Comparison of ENCODE assay signal across 17 cellular contexts in genomic region chr5:143653766-143654282, GRCh38.
A peak's percentile ranks its signal among the peaks of the same experiment; 100 is the strongest.
DNase-seq lines count a peak whose midpoint lies in the region; ATAC-seq and TF ChIP-seq lines count a peak whose summit lies in the region.
"Had no signal": no experiment of that assay in that cellular context is flagged by ENCODE, and none has a peak within 500 bp of the region (broad histone marks: within the 10 kb centered on the region; RNA-seq: fewer than 3 reads in every experiment).

No MANE protein-coding gene starts in this region.

- peaks cover 36% of the 10 kb centered on the region for H3K4me1 ChIP-seq in PC-9 (replicated peaks; ENCODE audit: insufficient read depth)

- POLR2A ChIA-PET in PC-9 (lab: Charles Lee; ENCODE audit: unreplicated experiment): no interaction called here

- H3K27ac ChIP-seq in PC-9: peak overlapping the region; percentile 72
- H3K27ac ChIP-seq: KMS-11 had no signal

- intact Hi-C loops in PC-9 (cut with micrococcal nuclease; ENCODE audit: unreplicated experiment): loop anchor here (10.0 kb wide), 2 partner anchors 171 to 409 kb away; no protein-coding TSS in a partner anchor

- H2AFZ ChIP-seq in PC-9: no peak overlapping the region

- CTCF ChIA-PET in PC-9 (lab: Charles Lee): no interaction called here

- no peaks in the 10 kb centered on the region for H3K36me3 Mint-ChIP-seq in activated naive CD4-positive, alpha-beta T cell treated with anti-CD3 and anti-CD28 coated beads, Interleukin-2, amount 50 U/mL, for 72 hours
- H3K36me3 Mint-ChIP-seq in stimulated activated effector memory CD8-positive, alpha-beta T cell treated with anti-CD3 and anti-CD28 coated beads, Interleukin-12 subunit alpha, Interleukin-12 subunit beta, amount 100 ng/mL, for 72 hours: peaks cover 9% of the 10 kb centered on the region
- H3K36me3 Mint-ChIP-seq: CD14-positive monocyte had no signal

- no peak overlapping the region for H3K27ac Mint-ChIP-seq in activated naive CD4-positive, alpha-beta T cell treated with anti-CD3 and anti-CD28 coated beads, Interleukin-2, amount 50 U/mL, for 72 hours
- H3K27ac Mint-ChIP-seq in stimulated activated effector memory CD8-positive, alpha-beta T cell treated with anti-CD3 and anti-CD28 coated beads, Interleukin-12 subunit alpha, Interleukin-12 subunit beta, amount 100 ng/mL, for 72 hours: peak overlapping the region; percentile 95
- H3K27ac Mint-ChIP-seq: CD14-positive monocyte, HFFc6 had no signal

- BruUV-seq in PC-9 (replicated peaks; lab: Mats Ljungman, UMichigan): no TSS peak

- H3K36me3 ChIP-seq in PC-9 (ENCODE audit: low read depth): no peaks in the 10 kb centered on the region

- TF ChIP-seq CTCF in PC-9 (conservative IDR thresholded peaks at IDR 0.05) (no peak), epithelial cell of esophagus (IDR thresholded peaks at IDR 0.05; ENCODE audit: insufficient read depth, low read depth, low read length, missing control alignments) (no peak)

- no peaks in the 10 kb centered on the region for H3K9me3 Mint-ChIP-seq in activated naive CD4-positive, alpha-beta T cell treated with anti-CD3 and anti-CD28 coated beads, Interleukin-2, amount 50 U/mL, for 72 hours
- no peaks in the 10 kb centered on the region for H3K9me3 Mint-ChIP-seq in stimulated activated effector memory CD8-positive, alpha-beta T cell treated with anti-CD3 and anti-CD28 coated beads, Interleukin-12 subunit alpha, Interleukin-12 subunit beta, amount 100 ng/mL, for 72 hours
- H3K9me3 Mint-ChIP-seq: HFFc6 had no signal

- peak overlapping the region; percentile 51 for H3K4me2 ChIP-seq in PC-9
- H3K4me2 ChIP-seq: KMS-11 had no signal

- H3K4me3 Mint-ChIP-seq in stimulated activated effector memory CD8-positive, alpha-beta T cell treated with anti-CD3 and anti-CD28 coated beads, Interleukin-12 subunit alpha, Interleukin-12 subunit beta, amount 100 ng/mL, for 72 hours: no peak overlapping the region
- H3K4me3 Mint-ChIP-seq: CD14-positive monocyte, HFFc6 had no signal

- ATAC-seq in activated naive CD4-positive, alpha-beta T cell treated with anti-CD3 and anti-CD28 coated beads, Interleukin-2, amount 50 U/mL, for 72 hours: peak; percentile 25 to 62
- ATAC-seq in stimulated activated effector memory CD8-positive, alpha-beta T cell treated with anti-CD3 and anti-CD28 coated beads, Interleukin-12 subunit alpha, Interleukin-12 subunit beta, amount 100 ng/mL, for 72 hours: peak; percentile 63
- ATAC-seq in GM18505 (IDR thresholded peaks at IDR 0.05; ENCODE audit: unreplicated experiment): no peak

- H3K4me1 Mint-ChIP-seq in stimulated activated effector memory CD8-positive, alpha-beta T cell treated with anti-CD3 and anti-CD28 coated beads, Interleukin-12 subunit alpha, Interleukin-12 subunit beta, amount 100 ng/mL, for 72 hours: peaks cover 30% of the 10 kb centered on the region

- H3K9me2 ChIP-seq in PC-9 (ENCODE audit: insufficient read depth): no peaks in the 10 kb centered on the region; the same call in 1 of the 2 replicates

- H4K20me1 ChIP-seq in PC-9 (ENCODE audit: insufficient read depth): no peaks in the 10 kb centered on the region

- DNase-seq in activated naive CD4-positive, alpha-beta T cell treated with anti-CD3 and anti-CD28 coated beads, Interleukin-2, amount 50 U/mL, for 72 hours (ENCODE audit: low spot score in 2 of 2): no peak
- no peak for DNase-seq in activated naive CD4-positive, alpha-beta T cell treated with Interleukin-2 at 50 U/mL for 16 hours
- DNase-seq in PC-9 (no peak), epithelial cell of esophagus (ENCODE audit: low read depth) (peak; percentile 31), DMS114 treated with DMSO at 0.1 percent for 48 hours (lab: John Stamatoyannopoulos, UW; ENCODE audit: unreplicated experiment) (no peak)
- DNase-seq in stimulated activated effector memory CD8-positive, alpha-beta T cell treated with anti-CD3 and anti-CD28 coated beads, Interleukin-12 subunit alpha, Interleukin-12 subunit beta, amount 100 ng/mL, for 72 hours (ENCODE audit: low spot score in 2 of 2): no peak
- DNase-seq: ACHN, AML-193, DMS 273 treated with DMSO at 0.1 percent for 48 hours, HFFc6, NCI-H1092, NCI-H2081 treated with DMSO at 0.1 percent for 48 hours, NCI-H510A, NCI-H82 had no signal

- no peaks in the 10 kb centered on the region for H3K9me3 ChIP-seq in PC-9 (ENCODE audit: insufficient read depth, low read depth)

- peaks cover 21% of the 10 kb centered on the region for H3F3A ChIP-seq in PC-9 (ENCODE audit: insufficient read depth, low read depth)

- no peaks in the 10 kb centered on the region for H3K79me2 ChIP-seq in PC-9 (ENCODE audit: low read depth)

- no peaks in the 10 kb centered on the region for H3K27me3 ChIP-seq in PC-9 (ENCODE audit: insufficient read depth, low read depth)

- no peak for TF ChIP-seq POLR2A in GM18505 (IDR thresholded peaks at IDR 0.05; ENCODE audit: borderline replicate concordance, extremely low read depth, insufficient read depth, insufficient read length)

- H3K4me3 ChIP-seq in PC-9 (no peak overlapping the region), epithelial cell of esophagus (ENCODE audit: low read length) (no peak overlapping the region)
